Comparison of ENCODE assay signal across 8 cellular contexts in the genomic region with DNA sequence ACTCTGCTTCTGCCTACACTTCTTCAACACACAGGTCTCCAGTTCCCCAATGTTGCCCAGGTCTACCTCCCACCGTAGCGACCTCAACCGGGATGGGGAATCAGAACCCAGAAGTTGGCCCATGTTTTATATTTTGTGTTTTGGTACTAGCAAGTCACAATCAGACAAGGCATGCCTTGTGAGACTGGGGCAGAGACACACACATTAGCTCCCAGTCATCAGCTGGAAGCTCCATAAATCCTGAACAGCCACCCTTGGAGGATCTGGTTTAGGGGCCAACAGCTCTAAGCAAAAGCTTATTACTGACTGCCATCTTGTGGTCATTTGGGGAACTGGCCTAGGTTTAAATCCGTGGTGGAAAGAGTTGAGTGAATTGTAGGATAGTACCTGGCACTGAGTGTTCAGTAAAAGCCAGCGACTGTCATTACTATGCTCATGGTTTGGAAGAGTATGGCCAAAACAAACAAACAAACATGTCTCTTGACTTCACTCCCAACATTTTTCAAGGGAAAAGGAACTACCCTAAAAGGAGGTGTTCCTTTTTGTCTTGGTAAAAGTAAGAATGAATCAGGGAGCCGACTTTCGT. TPM values are rescaled to one million over a fixed set of nuclear protein-coding genes. Genes with fewer than 3 reads are reported as not detected.
DNase-seq lines count a peak whose midpoint lies in the region; ATAC-seq and TF ChIP-seq lines count a peak whose summit lies in the region.

No MANE protein-coding gene starts in this region.

- peak; percentile 75 for ATAC-seq in naive thymus-derived CD4-positive, alpha-beta T cell
- ATAC-seq in stimulated activated naive CD8-positive, alpha-beta T cell treated with anti-CD3 and anti-CD28 coated beads, Interleukin-15, Interleukin-2, amounts not matched to agents 100 U/mL and 50 U/mL, for 24 hours: peak; percentile 42
- ATAC-seq in GM18519 (IDR thresholded peaks at IDR 0.05; ENCODE audit: low FRiP score, unreplicated experiment): no peak

- H3K4me3 Mint-ChIP-seq in naive thymus-derived CD4-positive, alpha-beta T cell: peak overlapping the region in 7 of 10 donors; percentile 5 to 82 (median 56)

- H3K27me3 ChIP-seq in Karpas-422 (ENCODE audit: low read length): no peaks in the 10 kb centered on the region
- H3K27me3 ChIP-seq in naive thymus-derived CD4-positive, alpha-beta T cell (ENCODE audit: control insufficient read depth in 2 of 2, insufficient read depth in 2 of 2, low read length in 2 of 2): no peaks in the 10 kb centered on the region

- peak; percentile 95 for TF ChIP-seq CTCF in epithelial cell of proximal tubule (conservative IDR thresholded peaks at IDR 0.05; ENCODE audit: low read depth, low read length)

- CTCF ChIA-PET in naive thymus-derived CD4-positive, alpha-beta T cell (lab: Charles Lee): interaction anchor here (0.6 to 21.5 kb wide), 23 partner anchors 9 to 1614 kb away, joined by 3 to 639 read pairs (median 6); partner anchors contain the start of genes C6orf89 and PIM1

- intact Hi-C loops in naive thymus-derived CD4-positive, alpha-beta T cell (cut with micrococcal nuclease): loop anchor here (1.0 to 2.0 kb wide), 6 partner anchors 38 to 444 kb away; partner anchors contain the start of gene C6orf89 (in 2 of the 2)

- DNase-seq in DMS79 (lab: John Stamatoyannopoulos, UW) (peak; percentile 52), Karpas-422 (peak; percentile 91), OCI-M2 (lab: John Stamatoyannopoulos, UW; ENCODE audit: unreplicated experiment) (peak; percentile 81), activated T-cell treated with anti-CD3 and anti-CD28 coated beads for 4 hours (peak; percentile 83), epithelial cell of proximal tubule (ENCODE audit: low read depth) (peak; percentile 45)
- DNase-seq in naive thymus-derived CD4-positive, alpha-beta T cell: peak; percentile 41 to 83 (median 77)
- DNase-seq in stimulated activated naive CD8-positive, alpha-beta T cell treated with anti-CD3 and anti-CD28 coated beads, Interleukin-15, Interleukin-2, amounts not matched to agents 100 U/mL and 50 U/mL, for 24 hours: peak; percentile 85

- peak overlapping the region; percentile 88 to 96 (median 93) for H3K27ac Mint-ChIP-seq in naive thymus-derived CD4-positive, alpha-beta T cell

- H3K27me3 Mint-ChIP-seq in naive thymus-derived CD4-positive, alpha-beta T cell: no peaks in the 10 kb centered on the region

- H2AFZ ChIP-seq in Karpas-422 (ENCODE audit: low read length): no peak overlapping the region

- H3K9me3 ChIP-seq in Karpas-422 (ENCODE audit: low read length): no peaks in the 10 kb centered on the region
- H3K9me3 ChIP-seq in naive thymus-derived CD4-positive, alpha-beta T cell (ENCODE audit: control insufficient read depth in 2 of 3, low read length in 3 of 3): no peaks in the 10 kb centered on the region

- H3K9ac ChIP-seq in Karpas-422 (ENCODE audit: low read length): no peak overlapping the region

- no peaks in the 10 kb centered on the region for H3K9me2 ChIP-seq in Karpas-422 (replicated peaks; ENCODE audit: insufficient read depth, low read length)

- H3K9me3 Mint-ChIP-seq in naive thymus-derived CD4-positive, alpha-beta T cell: no peaks in the 10 kb centered on the region

- H3K4me1 ChIP-seq in Karpas-422 (ENCODE audit: low read length): no peaks in the 10 kb centered on the region
- H3K4me1 ChIP-seq in naive thymus-derived CD4-positive, alpha-beta T cell (ENCODE audit: control insufficient read depth in 2 of 2, insufficient read depth in 2 of 2, low read length in 2 of 2): peaks cover 30% of the 10 kb centered on the region in 2 donors

- no peaks in the 10 kb centered on the region for H3K36me3 ChIP-seq in Karpas-422 (ENCODE audit: insufficient read depth, low read length)
- no peaks in the 10 kb centered on the region for H3K36me3 ChIP-seq in naive thymus-derived CD4-positive, alpha-beta T cell (ENCODE audit: control insufficient read depth in 2 of 3, insufficient read depth in 3 of 3, low read length in 3 of 3)

- no peak overlapping the region for H3K4me2 ChIP-seq in Karpas-422 (ENCODE audit: low read depth, low read length, poor library complexity, severe bottlenecking)

- peaks cover 0 to 9% (median 0%) of the 10 kb centered on the region in 5 donors for H3K36me3 Mint-ChIP-seq in naive thymus-derived CD4-positive, alpha-beta T cell

- H4K20me1 ChIP-seq in Karpas-422 (ENCODE audit: insufficient read depth, low read depth, low read length): no peaks in the 10 kb centered on the region

- POLR2A ChIA-PET in naive thymus-derived CD4-positive, alpha-beta T cell (lab: Charles Lee): interaction anchor here (0.7 to 4.8 kb wide), 13 partner anchors 10 to 440 kb away, joined by 3 to 74 read pairs (median 7); partner anchors contain the start of genes C6orf89, MTCH1, PIM1 and PPIL1

- no peaks in the 10 kb centered on the region for H3K79me2 ChIP-seq in Karpas-422 (ENCODE audit: low read length)

- H3K27ac ChIP-seq in Karpas-422 (ENCODE audit: low read length): no peak overlapping the region
- H3K27ac ChIP-seq in naive thymus-derived CD4-positive, alpha-beta T cell (ENCODE audit: low read depth, low read length): peak overlapping the region; percentile 56

- H3K4me1 Mint-ChIP-seq in naive thymus-derived CD4-positive, alpha-beta T cell: peaks cover 28 to 51% (median 45%) of the 10 kb centered on the region in 7 donors

- H3K4me3 ChIP-seq in Karpas-422 (ENCODE audit: low read length) (no peak overlapping the region), epithelial cell of proximal tubule (ENCODE audit: low read depth, low read length) (no peak overlapping the region)
- H3K4me3 ChIP-seq in naive thymus-derived CD4-positive, alpha-beta T cell (ENCODE audit: low read length): no peak overlapping the region

RNA-seq across cellular contexts. Expression of gene PIM1, which starts 40.5 kb away (rescaled TPM):
- total RNA-seq in Karpas-422 (2014; rRNA removed; shearing (Covaris generic); ENCODE audit: low replicate concordance): 1.9 and 4.0 TPM in 2 replicates
- 20.9 and 25.9 TPM in 2 replicates for total RNA-seq in epithelial cell of proximal tubule
- total RNA-seq in naive thymus-derived CD4-positive, alpha-beta T cell: 100 to 1,000 TPM; 100 to 550 (median 172) TPM
- polyA plus RNA-seq in naive thymus-derived CD4-positive, alpha-beta T cell: 100 to 1,000 TPM; 249 to 304 TPM

RNA-seq across cellular contexts. Expression of gene TBC1D22B, which starts 47.2 kb away (rescaled TPM):
- 9.2 and 9.6 TPM in 2 replicates for total RNA-seq in Karpas-422 (2014; rRNA removed; shearing (Covaris generic); ENCODE audit: low replicate concordance)
- 8.8 and 9.8 TPM in 2 replicates for total RNA-seq in epithelial cell of proximal tubule
- total RNA-seq in naive thymus-derived CD4-positive, alpha-beta T cell: 10 to 100 TPM in 2 of 5 experiments, 1 to 10 TPM in 3; 8.3 to 23.5 (median 9.5) TPM
- polyA plus RNA-seq in naive thymus-derived CD4-positive, alpha-beta T cell: 10 to 100 TPM in 1 of 2 donors, 1 to 10 TPM in 1; 7.7 to 10.7 TPM

RNA-seq across cellular contexts. Expression of gene TMEM217, which starts 47.5 kb away (rescaled TPM):
- total RNA-seq in Karpas-422 (2014; rRNA removed; shearing (Covaris generic); ENCODE audit: low replicate concordance): 0.22 TPM in 1 of 2 replicates, not detected in the other
- 0.80 and 0.86 TPM in 2 replicates for total RNA-seq in epithelial cell of proximal tubule
- 1 to 10 TPM in 2 of 5 experiments, under 1 TPM in 1, not detected in 2; 0.78 to 2.8 (median 1.6) TPM for total RNA-seq in naive thymus-derived CD4-positive, alpha-beta T cell
- polyA plus RNA-seq in naive thymus-derived CD4-positive, alpha-beta T cell: under 1 TPM; 0.28 to 0.34 TPM
